ENCODE assay signal across 17 cellular contexts in genomic region chr14:30020271-30020670, GRCh38.
DNase-seq lines count a peak whose midpoint lies in the region; ATAC-seq and TF ChIP-seq lines count a peak whose summit lies in the region.
"Had no signal": no experiment of that assay in that cellular context is flagged by ENCODE, and none has a peak within 500 bp of the region (broad histone marks: within the 10 kb centered on the region; RNA-seq: fewer than 3 reads in every experiment).

No MANE protein-coding gene starts in this region.

- no peak for DNase-seq in LNCaP clone FGC (ENCODE audit: low read depth)
- DNase-seq in NCI-H1417 treated with DMSO at 0.1 percent for 48 hours (lab: John Stamatoyannopoulos, UW): peak; percentile 21
- peak; percentile 11 for DNase-seq in NCI-H2171 (lab: John Stamatoyannopoulos, UW)
- peak; percentile 3 for DNase-seq in kidney tubule cell (ENCODE audit: low spot score)
- DNase-seq in left ventricle myocardium superior: no peak
- no peak for DNase-seq in MG63
- DNase-seq: CD4-positive, alpha-beta T cell; DMS153; GDM1; GM23248; NCI-H2029; NCI-H446; NCI-H526 treated with DMSO at 0.1 percent for 48 hours; SHP77 had no signal

- intact Hi-C loops in left ventricle myocardium superior (cut with micrococcal nuclease): no loop called here

- no peaks in the 10 kb centered on the region for H3K27me3 ChIP-seq in MG63

- no peaks in the 10 kb centered on the region; the same call in 1 of the 2 replicates for H3K9me3 ChIP-seq in MG63
- H3K9me3 ChIP-seq: HAP-1 had no signal

- no peak for ATAC-seq in left ventricle myocardium superior
- ATAC-seq in GM19455 (IDR thresholded peaks at IDR 0.05; ENCODE audit: unreplicated experiment): no peak

- no peak for TF ChIP-seq CTCF in LNCaP clone FGC (IDR thresholded peaks at IDR 0.05; ENCODE audit: control insufficient read depth, extremely low read depth, insufficient read depth)

- no peaks in the 10 kb centered on the region for H3K36me3 ChIP-seq in MG63
- H3K36me3 ChIP-seq: HAP-1 had no signal

- H3K4me3 ChIP-seq in LNCaP clone FGC (ENCODE audit: low read depth, low read length) (0 out of 2 replicates have a peak overlapping the region, but pooled peaks have one; percentile 3), MG63 (no peak overlapping the region)
- H3K4me3 ChIP-seq: GM23248, HAP-1, SK-N-MC had no signal

Comparison
In these comparisons a context has a peak if more than half of its experiments do, and no peak if none do; other contexts are left out.
1. DNase-seq: peak in NCI-H1417 treated with DMSO at 0.1 percent for 48 hours (single experiment), NCI-H2171 (single experiment) and kidney tubule cell (single experiment); none in LNCaP clone FGC (single experiment), left ventricle myocardium superior (single experiment) and MG63 (single experiment).